In the genomic region with DNA sequence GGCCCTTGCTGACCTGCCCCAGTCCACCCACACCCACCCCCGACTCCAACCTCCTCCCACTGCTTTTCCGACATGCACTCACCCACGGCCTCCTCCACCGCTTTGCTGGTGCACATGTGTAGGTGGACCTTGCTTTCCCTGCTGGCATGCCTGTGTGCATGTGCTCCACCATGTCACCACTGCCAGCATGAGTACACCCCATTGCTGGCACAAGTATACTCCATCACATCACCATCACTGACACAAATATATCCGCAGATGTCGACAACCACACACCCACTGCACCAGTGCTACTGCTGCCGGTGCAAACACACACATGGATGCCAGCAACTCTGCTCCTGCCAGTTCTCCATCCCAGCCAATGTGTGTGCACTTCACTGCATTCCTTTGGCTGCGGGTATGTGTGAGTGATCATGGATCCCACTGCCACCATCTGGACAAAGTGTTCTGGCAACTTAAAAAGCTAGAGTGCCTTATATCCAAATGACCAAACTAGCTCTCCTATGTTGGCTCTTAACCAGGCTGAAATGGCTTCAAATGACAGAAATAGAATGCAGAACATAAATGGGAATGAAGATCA, we compare ENCODE assay signal across 13 cellular contexts.
DNase-seq lines count a peak whose midpoint lies in the region; ATAC-seq and TF ChIP-seq lines count a peak whose summit lies in the region.
"Had no signal": no experiment of that assay in that cellular context is flagged by ENCODE, and none has a peak within 500 bp of the region (broad histone marks: within the 10 kb centered on the region; RNA-seq: fewer than 3 reads in every experiment).

No MANE protein-coding gene starts in this region.

- H3K27me3 ChIP-seq in A673 (replicated peaks; ENCODE audit: insufficient read depth, low read depth, low read length, poor library complexity) = no peaks in the 10 kb centered on the region
- H3K27me3 ChIP-seq: ascending aorta had no signal

- CTCF ChIA-PET in A673 (lab: Charles Lee) = no interaction called here
- CTCF ChIA-PET in HEK293 (lab: Yijun Ruan, JAX) = interaction anchor here (0.6 kb wide), 1 partner anchor 410 kb away, joined by 3 read pairs; no protein-coding TSS in a partner anchor
- CTCF ChIA-PET in WTC11 (lab: Charles Lee) = no interaction called here

- peaks cover 15% of the 10 kb centered on the region for H3K9me3 Mint-ChIP-seq in WTC11

- H3K36me3 ChIP-seq in A673 (ENCODE audit: insufficient read depth, low read length, poor library complexity, severe bottlenecking) (no peaks in the 10 kb centered on the region), HEK293 (ENCODE audit: control insufficient read depth in 2 of 2, insufficient read depth in 1 of 2, low read length in 2 of 2) (no peaks in the 10 kb centered on the region)
- H3K36me3 ChIP-seq: ascending aorta had no signal

- peak; percentile 23 for DNase-seq in A673 (ENCODE audit: low spot score)
- no peak for DNase-seq in WTC11 (ENCODE audit: low spot score)
- DNase-seq in left kidney (ENCODE audit: low read depth, low spot score) = peak; percentile 2
- no peak for DNase-seq in activated T-cell treated with anti-CD3 and anti-CD28 coated beads, Interleukin-2, amount 50 U/mL, for 1 hour
- no peak for DNase-seq in NCI-H446 treated with DMSO at 0.1 percent for 48 hours (lab: John Stamatoyannopoulos, UW)
- DNase-seq in activated CD8-positive, alpha-beta memory T cell treated with anti-CD3 and anti-CD28 coated beads, Interleukin-2, amount 50 U/mL, for 4 hours = no peak
- DNase-seq: activated naive CD4-positive, alpha-beta T cell; left cardiac atrium; NCI-H187 treated with DMSO at 0.1 percent for 48 hours; stimulated activated CD4-positive, alpha-beta T cell treated with anti-CD3 and anti-CD28 coated beads, Interleukin-15, amount 100 ng/mL, for 24 hours had no signal

- H3K27ac Mint-ChIP-seq in WTC11 = no peak overlapping the region

- POLR2A ChIA-PET in A673 (lab: Charles Lee; ENCODE audit: low non-redundant PET) = no interaction called here
- POLR2A ChIA-PET in HEK293 (lab: Yijun Ruan, JAX) = no interaction called here
- POLR2A ChIA-PET in WTC11 (lab: Charles Lee) = no interaction called here

- H3K36me3 Mint-ChIP-seq in WTC11 = peaks cover 9% of the 10 kb centered on the region

- H3K4me3 ChIP-seq in A673 (ENCODE audit: low read depth, low read length, poor library complexity, severe bottlenecking) = no peak overlapping the region
- no peak overlapping the region for H3K4me3 ChIP-seq in HEK293 (ENCODE audit: low read depth, low read length)
- H3K4me3 ChIP-seq: ascending aorta had no signal

- no peaks in the 10 kb centered on the region for H3K27me3 Mint-ChIP-seq in WTC11 (ENCODE audit: low read depth)

- TF ChIP-seq CTCF in A673 (conservative IDR thresholded peaks at IDR 0.05; ENCODE audit: low read depth, low read length) (0 out of 2 replicates have a peak, but pooled peaks have one; percentile 30), HEK293 (tag by site-specific recombination; IDR thresholded peaks at IDR 0.05) (no peak), WTC11 (IDR thresholded peaks at IDR 0.05) (no peak)

- H3K9me3 ChIP-seq in A673 (ENCODE audit: low read depth, low read length, poor library complexity, severe bottlenecking) (no peaks in the 10 kb centered on the region), HEK293 (ENCODE audit: control insufficient read depth, insufficient read depth, low read depth, low read length) (no peaks in the 10 kb centered on the region)
- H3K9me3 ChIP-seq: ascending aorta had no signal

- no peak overlapping the region for H3K4me3 Mint-ChIP-seq in WTC11

- H3K27ac ChIP-seq in A673 (ENCODE audit: low read depth, low read length, poor library complexity, severe bottlenecking) = no peak overlapping the region
- H3K27ac ChIP-seq in HEK293 (ENCODE audit: extremely low read depth, low read depth, low read length) = no peak overlapping the region
- H3K27ac ChIP-seq: ascending aorta had no signal

- H3K4me1 ChIP-seq in A673 (ENCODE audit: insufficient read depth, low read length, poor library complexity, severe bottlenecking) = no peaks in the 10 kb centered on the region
- no peaks in the 10 kb centered on the region for H3K4me1 ChIP-seq in HEK293 (ENCODE audit: control insufficient read depth, insufficient read depth, low read length)
- H3K4me1 ChIP-seq: ascending aorta had no signal

- intact Hi-C loops in A673 (cut with micrococcal nuclease; ENCODE audit: unreplicated experiment) = no loop called here

- peak; percentile 43 for ATAC-seq in WTC11
- no peak for ATAC-seq in GM18517 (IDR thresholded peaks at IDR 0.05; ENCODE audit: unreplicated experiment)

- peaks cover 3% of the 10 kb centered on the region; the same call in 1 of the 2 replicates for H3K4me1 Mint-ChIP-seq in WTC11

- BruUV-seq in A673 (replicated peaks; lab: Mats Ljungman, UMichigan) = no TSS peak

TF ChIP-seq in HEK293, 187 proteins besides CTCF, POLR2A, EP300 and RAD21 (continues in another document):
- TF ChIP-seq ZNF530 (tag by site-specific recombination; IDR thresholded peaks at IDR 0.05; ENCODE audit: low read depth) (no peak), ZNF791 (tag by site-specific recombination; IDR thresholded peaks at IDR 0.05) (no peak), ZNF473 (tag by site-specific recombination; IDR thresholded peaks at IDR 0.05) (no peak), KLF10 (tag by site-specific recombination; IDR thresholded peaks at IDR 0.05) (no peak), ZNF138 (tag by site-specific recombination; IDR thresholded peaks at IDR 0.05; ENCODE audit: borderline replicate concordance) (no peak), ZNF768 (tag by site-specific recombination; IDR thresholded peaks at IDR 0.05) (no peak), ZFHX2 (tag by site-specific recombination; conservative IDR thresholded peaks at IDR 0.05) (peak; percentile 35; the same call in 1 of the 2 replicates), ZNF501 (tag by site-specific recombination; IDR thresholded peaks at IDR 0.05) (no peak)

TF ChIP-seq in WTC11, 78 proteins besides CTCF, POLR2A, EP300 and RAD21:
- TF ChIP-seq, protein P1, sequence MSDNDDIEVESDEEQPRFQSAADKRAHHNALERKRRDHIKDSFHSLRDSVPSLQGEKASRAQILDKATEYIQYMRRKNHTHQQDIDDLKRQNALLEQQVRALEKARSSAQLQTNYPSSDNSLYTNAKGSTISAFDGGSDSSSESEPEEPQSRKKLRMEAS (CRISPR knock-in tag; IDR thresholded peaks at IDR 0.05) = no peak
- TF ChIP-seq, protein P2, sequence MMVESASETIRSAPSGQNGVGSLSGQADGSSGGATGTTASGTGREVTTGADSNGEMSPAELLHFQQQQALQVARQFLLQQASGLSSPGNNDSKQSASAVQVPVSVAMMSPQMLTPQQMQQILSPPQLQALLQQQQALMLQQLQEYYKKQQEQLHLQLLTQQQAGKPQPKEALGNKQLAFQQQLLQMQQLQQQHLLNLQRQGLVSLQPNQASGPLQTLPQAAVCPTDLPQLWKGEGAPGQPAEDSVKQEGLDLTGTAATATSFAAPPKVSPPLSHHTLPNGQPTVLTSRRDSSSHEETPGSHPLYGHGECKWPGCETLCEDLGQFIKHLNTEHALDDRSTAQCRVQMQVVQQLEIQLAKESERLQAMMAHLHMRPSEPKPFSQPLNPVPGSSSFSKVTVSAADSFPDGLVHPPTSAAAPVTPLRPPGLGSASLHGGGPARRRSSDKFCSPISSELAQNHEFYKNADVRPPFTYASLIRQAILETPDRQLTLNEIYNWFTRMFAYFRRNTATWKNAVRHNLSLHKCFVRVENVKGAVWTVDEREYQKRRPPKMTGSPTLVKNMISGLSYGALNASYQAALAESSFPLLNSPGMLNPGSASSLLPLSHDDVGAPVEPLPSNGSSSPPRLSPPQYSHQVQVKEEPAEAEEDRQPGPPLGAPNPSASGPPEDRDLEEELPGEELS (CRISPR knock-in tag; IDR thresholded peaks at IDR 0.05) = no peak
- TF ChIP-seq, protein P3, sequence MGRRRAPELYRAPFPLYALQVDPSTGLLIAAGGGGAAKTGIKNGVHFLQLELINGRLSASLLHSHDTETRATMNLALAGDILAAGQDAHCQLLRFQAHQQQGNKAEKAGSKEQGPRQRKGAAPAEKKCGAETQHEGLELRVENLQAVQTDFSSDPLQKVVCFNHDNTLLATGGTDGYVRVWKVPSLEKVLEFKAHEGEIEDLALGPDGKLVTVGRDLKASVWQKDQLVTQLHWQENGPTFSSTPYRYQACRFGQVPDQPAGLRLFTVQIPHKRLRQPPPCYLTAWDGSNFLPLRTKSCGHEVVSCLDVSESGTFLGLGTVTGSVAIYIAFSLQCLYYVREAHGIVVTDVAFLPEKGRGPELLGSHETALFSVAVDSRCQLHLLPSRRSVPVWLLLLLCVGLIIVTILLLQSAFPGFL (CRISPR knock-in tag; IDR thresholded peaks at IDR 0.05; ENCODE audit: borderline replicate concordance) = no peak
- no peak for TF ChIP-seq ZNF263 (CRISPR knock-in tag; IDR thresholded peaks at IDR 0.05; ENCODE audit: low read depth)

Comparison
In these comparisons a context has a peak if more than half of its experiments do, and no peak if none do; other contexts are left out.
1. DNase-seq: peak in A673 (single experiment) and left kidney (single experiment); none in WTC11 (single experiment), activated T-cell treated with anti-CD3 and anti-CD28 coated beads, Interleukin-2, amount 50 U/mL, for 1 hour (single experiment), NCI-H446 treated with DMSO at 0.1 percent for 48 hours (single experiment) and activated CD8-positive, alpha-beta memory T cell treated with anti-CD3 and anti-CD28 coated beads, Interleukin-2, amount 50 U/mL, for 4 hours (single experiment).